ENCODE assay signal across 8 cellular contexts in the genomic region with DNA sequence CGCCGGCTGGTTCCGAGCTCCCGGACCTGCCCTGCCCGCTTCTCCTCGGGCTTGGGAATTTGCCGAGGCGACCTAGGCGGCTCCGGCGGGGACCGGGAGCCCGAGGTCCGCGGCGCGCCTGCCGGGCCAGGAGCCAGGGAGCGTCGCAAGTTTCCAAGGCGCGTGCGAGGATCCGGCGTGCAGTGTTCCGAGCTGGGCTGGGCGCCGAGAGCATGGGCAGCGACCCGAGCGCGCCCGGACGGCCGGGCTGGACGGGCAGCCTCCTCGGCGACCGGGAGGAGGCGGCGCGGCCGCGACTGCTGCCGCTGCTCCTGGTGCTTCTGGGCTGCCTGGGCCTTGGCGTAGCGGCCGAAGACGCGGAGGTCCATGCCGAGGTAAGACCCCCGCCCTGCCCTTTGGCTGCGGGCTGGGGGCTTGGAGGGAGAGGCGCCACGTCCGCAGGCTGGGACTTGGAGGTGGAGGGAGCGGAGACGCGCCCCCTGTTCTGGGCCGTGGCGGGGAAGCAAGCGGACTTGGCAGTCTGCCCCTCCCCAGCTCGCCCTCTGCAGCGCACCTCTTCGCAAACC. TPM values are rescaled to one million over a fixed set of nuclear protein-coding genes. Genes with fewer than 3 reads are reported as not detected.
DNase-seq lines count a peak whose midpoint lies in the region; ATAC-seq and TF ChIP-seq lines count a peak whose summit lies in the region.

No MANE protein-coding gene starts in this region.

- intact Hi-C loops in CD14-positive monocyte (cut with micrococcal nuclease) (no loop called here), Panc1 (cut with micrococcal nuclease; ENCODE audit: unreplicated experiment) (loop anchor here (2.0 kb wide), 1 partner anchor 103 kb away; the partner anchor contains the start of gene CFAP20), left lung (cut with DNase I) (loop anchor here in 1 of 2 donors (10.0 kb wide), 1 partner anchor 99 kb away; the partner anchor contains the start of gene CFAP20)

- H3K27ac ChIP-seq in Panc1 (ENCODE audit: low read length) = no peak overlapping the region
- H3K27ac ChIP-seq in left lung = peak overlapping the region; percentile 79 to 80
- peak overlapping the region; percentile 80 for H3K27ac ChIP-seq in suprapubic skin

- in situ Hi-C loops in Panc1 (cut with HindIII; ENCODE audit: low pct_unique_long_range_greater_than_20kb, low sequenced_read_pairs) = no loop called here

- H3K36me3 ChIP-seq in Panc1 (ENCODE audit: control insufficient read depth, insufficient read depth, low read length) (no peaks in the 10 kb centered on the region; the same call in 1 of the 2 replicates), left lung (no peaks in the 10 kb centered on the region), suprapubic skin (no peaks in the 10 kb centered on the region)

- ATAC-seq in GM19467 (IDR thresholded peaks at IDR 0.05; ENCODE audit: unreplicated experiment) (peak; percentile 14), Panc1 (peak; percentile 55), left lung (peak; percentile 8), GM21526 (IDR thresholded peaks at IDR 0.05; ENCODE audit: low FRiP score, unreplicated experiment) (no peak)

- peaks cover 15% of the 10 kb centered on the region for H3K4me1 Mint-ChIP-seq in CD14-positive monocyte

- H3K4me3 ChIP-seq in Panc1 (ENCODE audit: low read depth in 2 of 2, low read length in 2 of 2) (peak overlapping the region; percentile 53 to 62), left lung (peak overlapping the region; percentile 66 to 68), suprapubic skin (peak overlapping the region; percentile 92)

- H3K4me3 Mint-ChIP-seq in CD14-positive monocyte = peak overlapping the region; percentile 47 to 81

- DNase-seq in CD14-positive monocyte (ENCODE audit: low spot score) (no peak), Panc1 (ENCODE audit: low read depth, low spot score) (no peak), cerebellum (ENCODE audit: low spot score) (peak; percentile 37), left lung (peak in 1 of 2 donors; percentile 82), suprapubic skin (ENCODE audit: low spot score in 2 of 2) (no peak), NCI-H226 (no peak)

- no peak for TF ChIP-seq CTCF in CD14-positive monocyte (IDR thresholded peaks at IDR 0.05)
- TF ChIP-seq CTCF in Panc1 (IDR thresholded peaks at IDR 0.05) = no peak
- TF ChIP-seq CTCF in left lung (IDR thresholded peaks at IDR 0.05) = no peak
- no peak for TF ChIP-seq CTCF in suprapubic skin (IDR thresholded peaks at IDR 0.05)

- no TSS peak for BruUV-seq in Panc1 (replicated peaks; lab: Mats Ljungman, UMichigan)

- TF ChIP-seq POLR2A in suprapubic skin (IDR thresholded peaks at IDR 0.05) = no peak

- WGBS in suprapubic skin = under 1% methylated on average over 28 of the region's 65 CpGs

- H3K27me3 Mint-ChIP-seq in CD14-positive monocyte (ENCODE audit: low read depth in 3 of 3) = peaks cover 47 to 67% (median 52%) of the 10 kb centered on the region in 3 donors

- no peak overlapping the region for H3K27ac Mint-ChIP-seq in CD14-positive monocyte

- POLR2A ChIA-PET in Panc1 (lab: Charles Lee) = interaction anchor here (1.0 kb wide), 1 partner anchor 103 kb away, joined by 4 read pairs; the partner anchor contains the start of gene CFAP20

- CTCF ChIA-PET in Panc1 (lab: Charles Lee) = no interaction called here

- peaks cover 0 to 11% (median 3%) of the 10 kb centered on the region in 7 donors for H3K9me3 Mint-ChIP-seq in CD14-positive monocyte

- no peak for TF ChIP-seq EP300 in suprapubic skin (IDR thresholded peaks at IDR 0.05)

- no peaks in the 10 kb centered on the region for H3K27me3 ChIP-seq in Panc1 (ENCODE audit: control insufficient read depth, insufficient read depth, low read length)
- peaks cover 0 to 45% of the 10 kb centered on the region in 2 donors for H3K27me3 ChIP-seq in left lung
- no peaks in the 10 kb centered on the region for H3K27me3 ChIP-seq in suprapubic skin

- H3K36me3 Mint-ChIP-seq in CD14-positive monocyte = peaks cover 5% of the 10 kb centered on the region in 2 donors

- no peaks in the 10 kb centered on the region for H3K9me3 ChIP-seq in Panc1 (ENCODE audit: control insufficient read depth, insufficient read depth, low read depth, low read length)
- H3K9me3 ChIP-seq in left lung = no peaks in the 10 kb centered on the region
- H3K9me3 ChIP-seq in suprapubic skin = no peaks in the 10 kb centered on the region

- H3K4me1 ChIP-seq in Panc1 (ENCODE audit: control insufficient read depth, insufficient read depth, low read length) = peaks cover 10% of the 10 kb centered on the region; the same call in 1 of the 2 replicates
- peaks cover 27 to 80% of the 10 kb centered on the region in 2 donors for H3K4me1 ChIP-seq in left lung
- H3K4me1 ChIP-seq in suprapubic skin = peaks cover 53% of the 10 kb centered on the region

RNA-seq across cellular contexts. Expression of gene MMP15, which starts 0.7 kb away (rescaled TPM):
- polyA plus RNA-seq in CD14-positive monocyte = not detected
- total RNA-seq in Panc1 (2021; ENCODE audit: unreplicated experiment) (10.9 TPM), cerebellum (14.3 TPM), left lung (10 to 100 TPM; 25.3 to 38.7 TPM), suprapubic skin (1 to 10 TPM; 5.7 to 10.0 (median 8.2) TPM)
- polyA plus RNA-seq in Panc1 (2012; ENCODE audit: insufficient read length) = 14.9 TPM

RNA-seq across cellular contexts. Expression of gene USB1, which starts 25.0 kb away (rescaled TPM):
- 10 to 100 TPM; 25.7 to 44.4 TPM for polyA plus RNA-seq in CD14-positive monocyte
- 58.2 TPM for total RNA-seq in Panc1 (2021; ENCODE audit: unreplicated experiment)
- polyA plus RNA-seq in Panc1 (2012; ENCODE audit: insufficient read length) = 63.6 TPM
- total RNA-seq in cerebellum = 8.6 TPM
- 10 to 100 TPM; 48.0 to 50.9 TPM for total RNA-seq in left lung
- total RNA-seq in suprapubic skin = 10 to 100 TPM; 16.1 to 36.5 (median 19.8) TPM

RNA-seq across cellular contexts. Expression of gene ZNF319, which starts 25.8 kb away (rescaled TPM):
- 1 to 10 TPM; 1.9 to 4.7 TPM for polyA plus RNA-seq in CD14-positive monocyte
- 6.5 TPM for total RNA-seq in Panc1 (2021; ENCODE audit: unreplicated experiment)
- 7.0 TPM for polyA plus RNA-seq in Panc1 (2012; ENCODE audit: insufficient read length)
- 6.0 TPM for total RNA-seq in cerebellum
- 10 to 100 TPM; 10.7 to 12.0 TPM for total RNA-seq in left lung
- total RNA-seq in suprapubic skin = 10 to 100 TPM in 3 of 4 donors, 1 to 10 TPM in 1; 4.2 to 16.6 (median 11.6) TPM

RNA-seq across cellular contexts. Expression of gene CNGB1, which starts 55.3 kb away (rescaled TPM):
- polyA plus RNA-seq in CD14-positive monocyte = not detected
- not detected for total RNA-seq in Panc1 (2021; ENCODE audit: unreplicated experiment)
- polyA plus RNA-seq in Panc1 (2012; ENCODE audit: insufficient read length) = not detected
- total RNA-seq in cerebellum = 3.0 TPM
- under 1 TPM in 1 of 2 donors, not detected in 1; 0.23 TPM for total RNA-seq in left lung
- under 1 TPM in 1 of 4 donors, not detected in 3; 0.08 TPM for total RNA-seq in suprapubic skin
